Comparison of ENCODE assay signal across 11 cellular contexts in genomic region chr12:52087961-52088820, GRCh38. TPM values are rescaled to one million over a fixed set of nuclear protein-coding genes. Genes with fewer than 3 reads are reported as not detected.
DNase-seq lines count a peak whose midpoint lies in the region; ATAC-seq, FAIRE-seq and TF ChIP-seq lines count a peak whose summit lies in the region.
"Had no signal": no experiment of that assay in that cellular context is flagged by ENCODE, and none has a peak within 500 bp of the region (broad histone marks: within the 10 kb centered on the region; RNA-seq: fewer than 3 reads in every experiment).

No MANE protein-coding gene starts in this region.

- DNase-seq in BE2C (peak; percentile 49), bronchial epithelial cell (ENCODE audit: low read depth) (no peak)
- DNase-seq in stimulated activated CD8-positive, alpha-beta memory T cell treated with anti-CD3 and anti-CD28 coated beads, Interleukin-4, amount 100 ng/mL, for 48 hours = no peak
- no peak for DNase-seq in activated T-helper 2 cell treated with anti-CD3 and anti-CD28 coated beads, Interferon-gamma antibody, Interleukin-2, Interleukin-4, amounts not matched to agents 10 μg/mL and 5 μg/mL and 100 μg/mL, durations not matched to agents 14 hours and 24 hours and 36 hours (ENCODE audit: low spot score)
- DNase-seq in effector memory CD8-positive, alpha-beta T cell = no peak
- DNase-seq: CD8-positive, alpha-beta T cell; foreskin fibroblast; PC-3 had no signal

- H3K36me3 Mint-ChIP-seq in activated T-helper 2 cell treated with anti-CD3 and anti-CD28 coated beads, Interferon-gamma antibody, Interleukin-2, Interleukin-4, amounts not matched to agents 10 μg/mL and 5 μg/mL and 100 μg/mL, durations not matched to agents 14 hours and 24 hours and 36 hours (ENCODE audit: low read depth) = no peaks in the 10 kb centered on the region
- no peaks in the 10 kb centered on the region for H3K36me3 Mint-ChIP-seq in effector memory CD8-positive, alpha-beta T cell (ENCODE audit: insufficient read depth)
- H3K36me3 Mint-ChIP-seq: CD8-positive, alpha-beta T cell had no signal

- H3K9me3 ChIP-seq in BE2C = no peaks in the 10 kb centered on the region

- no peaks in the 10 kb centered on the region for H3K9me3 Mint-ChIP-seq in activated T-helper 2 cell treated with anti-CD3 and anti-CD28 coated beads, Interferon-gamma antibody, Interleukin-2, Interleukin-4, amounts not matched to agents 10 μg/mL and 5 μg/mL and 100 μg/mL, durations not matched to agents 14 hours and 24 hours and 36 hours
- no peaks in the 10 kb centered on the region for H3K9me3 Mint-ChIP-seq in effector memory CD8-positive, alpha-beta T cell
- H3K9me3 Mint-ChIP-seq: CD8-positive, alpha-beta T cell had no signal

- H3K4me3 ChIP-seq in BE2C (ENCODE audit: low read depth, low read length) = no peak overlapping the region
- no peak overlapping the region for H3K4me3 ChIP-seq in bronchial epithelial cell (ENCODE audit: low read depth, low read length)

- H3K27me3 ChIP-seq in BE2C = peaks cover 14% of the 10 kb centered on the region
- peaks cover 19% of the 10 kb centered on the region for H3K27me3 ChIP-seq in bronchial epithelial cell (ENCODE audit: control insufficient read depth, insufficient read depth, low read length)

- no peaks in the 10 kb centered on the region for H3K36me3 ChIP-seq in BE2C
- no peaks in the 10 kb centered on the region for H3K36me3 ChIP-seq in bronchial epithelial cell (ENCODE audit: control insufficient read depth, insufficient read depth, low read length)

- TF ChIP-seq CTCF in BE2C (IDR thresholded peaks at IDR 0.05; ENCODE audit: low read depth, low read length) (no peak), bronchial epithelial cell (IDR thresholded peaks at IDR 0.05; ENCODE audit: insufficient read depth, low read length, severe bottlenecking) (no peak)

- intact Hi-C loops in activated T-helper 2 cell treated with anti-CD3 and anti-CD28 coated beads, Interferon-gamma antibody, Interleukin-2, Interleukin-4, amounts not matched to agents 10 μg/mL and 5 μg/mL and 100 μg/mL, durations not matched to agents 14 hours and 24 hours and 36 hours (cut with micrococcal nuclease) = no loop called here

- H3K4me1 ChIP-seq in BE2C = peaks cover 6% of the 10 kb centered on the region

- peaks cover 3% of the 10 kb centered on the region for H3K4me1 Mint-ChIP-seq in activated T-helper 2 cell treated with anti-CD3 and anti-CD28 coated beads, Interferon-gamma antibody, Interleukin-2, Interleukin-4, amounts not matched to agents 10 μg/mL and 5 μg/mL and 100 μg/mL, durations not matched to agents 14 hours and 24 hours and 36 hours (ENCODE audit: low read depth)
- H3K4me1 Mint-ChIP-seq in effector memory CD8-positive, alpha-beta T cell (ENCODE audit: low read depth in 2 of 2) = peaks cover 2 to 3% of the 10 kb centered on the region in 2 donors

- H3K4me3 Mint-ChIP-seq in activated T-helper 2 cell treated with anti-CD3 and anti-CD28 coated beads, Interferon-gamma antibody, Interleukin-2, Interleukin-4, amounts not matched to agents 10 μg/mL and 5 μg/mL and 100 μg/mL, durations not matched to agents 14 hours and 24 hours and 36 hours (ENCODE audit: low read depth) = no peak overlapping the region
- no peak overlapping the region for H3K4me3 Mint-ChIP-seq in effector memory CD8-positive, alpha-beta T cell
- H3K4me3 Mint-ChIP-seq: CD8-positive, alpha-beta T cell had no signal

- H3K27ac Mint-ChIP-seq in activated T-helper 2 cell treated with anti-CD3 and anti-CD28 coated beads, Interferon-gamma antibody, Interleukin-2, Interleukin-4, amounts not matched to agents 10 μg/mL and 5 μg/mL and 100 μg/mL, durations not matched to agents 14 hours and 24 hours and 36 hours = no peak overlapping the region
- H3K27ac Mint-ChIP-seq in effector memory CD8-positive, alpha-beta T cell = no peak overlapping the region
- H3K27ac Mint-ChIP-seq: CD8-positive, alpha-beta T cell had no signal

- peak; percentile 7 for FAIRE-seq in bronchial epithelial cell (lab: Jason Lieb, UNC)

- peaks cover 40% of the 10 kb centered on the region for H3K27me3 Mint-ChIP-seq in activated T-helper 2 cell treated with anti-CD3 and anti-CD28 coated beads, Interferon-gamma antibody, Interleukin-2, Interleukin-4, amounts not matched to agents 10 μg/mL and 5 μg/mL and 100 μg/mL, durations not matched to agents 14 hours and 24 hours and 36 hours (ENCODE audit: low read depth)
- peaks cover 46 to 70% of the 10 kb centered on the region in 2 donors for H3K27me3 Mint-ChIP-seq in effector memory CD8-positive, alpha-beta T cell

- ATAC-seq in GM18511 (IDR thresholded peaks at IDR 0.05; ENCODE audit: unreplicated experiment) (peak; percentile 61), HG03135 (IDR thresholded peaks at IDR 0.05; ENCODE audit: unreplicated experiment) (peak; percentile 68), HG02571 (IDR thresholded peaks at IDR 0.05; ENCODE audit: unreplicated experiment) (no peak)
- no peak for ATAC-seq in effector memory CD8-positive, alpha-beta T cell (replicated peaks)
- ATAC-seq: CD8-positive, alpha-beta T cell; PC-3 had no signal

RNA-seq across cellular contexts. Expression of gene SMIM41, which starts 8.7 kb away (rescaled TPM):
- not detected for polyA plus RNA-seq in BE2C (2012; ENCODE audit: insufficient read depth, insufficient read length, low read depth)
- 0.13 and 0.26 TPM in 2 replicates for total RNA-seq in bronchial epithelial cell
- total RNA-seq in activated T-helper 2 cell treated with anti-CD3 and anti-CD28 coated beads, Interferon-gamma antibody, Interleukin-2, Interleukin-4, amounts not matched to agents 10 μg/mL and 5 μg/mL and 100 μg/mL, durations not matched to agents 14 hours and 24 hours and 36 hours = 0.14 and 0.16 TPM in 2 replicates
- total RNA-seq: PC-3 had no signal

RNA-seq across cellular contexts. Expression of gene ATG101, which starts 18.4 kb away (rescaled TPM):
- polyA plus RNA-seq in BE2C (2012; ENCODE audit: insufficient read depth, insufficient read length, low read depth) = 337 TPM
- 153 and 181 TPM in 2 replicates for total RNA-seq in bronchial epithelial cell
- total RNA-seq in activated T-helper 2 cell treated with anti-CD3 and anti-CD28 coated beads, Interferon-gamma antibody, Interleukin-2, Interleukin-4, amounts not matched to agents 10 μg/mL and 5 μg/mL and 100 μg/mL, durations not matched to agents 14 hours and 24 hours and 36 hours = 44.6 and 45.9 TPM in 2 replicates

RNA-seq across cellular contexts. Expression of gene NR4A1, which starts 36.9 kb away (rescaled TPM):
- 69.7 TPM for polyA plus RNA-seq in BE2C (2012; ENCODE audit: insufficient read depth, insufficient read length, low read depth)
- total RNA-seq in bronchial epithelial cell = 0.38 and 0.79 TPM in 2 replicates
- 134 and 139 TPM in 2 replicates for total RNA-seq in activated T-helper 2 cell treated with anti-CD3 and anti-CD28 coated beads, Interferon-gamma antibody, Interleukin-2, Interleukin-4, amounts not matched to agents 10 μg/mL and 5 μg/mL and 100 μg/mL, durations not matched to agents 14 hours and 24 hours and 36 hours

Comparison
In these comparisons a context has a peak if more than half of its experiments do, and no peak if none do; other contexts are left out.
1. ATAC-seq: peak in GM18511 (single experiment) and HG03135 (single experiment); none in HG02571 (single experiment) and effector memory CD8-positive, alpha-beta T cell (single experiment).
2. RNA of gene NR4A1, which starts 36.9 kb away (total RNA-seq): 134 to 139 TPM in activated T-helper 2 cell treated with anti-CD3 and anti-CD28 coated beads, Interferon-gamma antibody, Interleukin-2, Interleukin-4, amounts not matched to agents 10 μg/mL and 5 μg/mL and 100 μg/mL, durations not matched to agents 14 hours and 24 hours and 36 hours; 0.38 to 0.79 TPM in bronchial epithelial cell; every median in the first group is over 10 times any median in the second.